Comparison of ENCODE assay signal across 8 cellular contexts in the genomic region with DNA sequence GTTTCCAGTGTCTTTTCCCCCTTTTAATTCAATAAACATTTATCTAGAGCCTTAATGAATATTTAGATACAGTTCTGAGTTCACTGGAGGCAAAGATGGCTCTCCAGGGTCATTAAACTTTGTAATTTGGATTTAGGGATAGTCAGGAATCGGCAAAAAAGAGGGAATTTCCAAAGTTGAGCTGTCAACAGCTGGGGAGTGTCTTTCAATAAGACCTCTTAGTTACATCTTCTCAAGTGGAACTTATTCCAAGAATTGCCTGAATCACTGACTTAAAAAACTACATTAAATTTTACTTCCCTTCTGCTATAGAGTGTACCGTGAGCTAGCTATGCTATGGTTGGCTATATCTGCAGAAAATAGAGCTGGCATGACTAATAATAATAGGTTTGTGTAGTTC. TPM values are rescaled to one million over a fixed set of nuclear protein-coding genes. Genes with fewer than 3 reads are reported as not detected.
DNase-seq lines count a peak whose midpoint lies in the region; ATAC-seq and TF ChIP-seq lines count a peak whose summit lies in the region.

No MANE protein-coding gene starts in this region.

- no peaks in the 10 kb centered on the region for H3K27me3 Mint-ChIP-seq in T-helper 17 cell

- H3K36me3 Mint-ChIP-seq in T-helper 17 cell (ENCODE audit: low read depth): no peaks in the 10 kb centered on the region

- H3K36me3 ChIP-seq in H7 (replicated peaks; ENCODE audit: control insufficient read depth, insufficient read depth, low read length) (no peaks in the 10 kb centered on the region), skeletal muscle tissue (ENCODE audit: control insufficient read depth in 3 of 3, insufficient read depth in 3 of 3, low read length in 3 of 3) (no peaks in the 10 kb centered on the region)

- H3K4me3 Mint-ChIP-seq in T-helper 17 cell: peak overlapping the region; percentile 96

- no peak for DNase-seq in H7
- no peak for DNase-seq in T-helper 17 cell
- peak in 1 of 2 donors; percentile 22 for DNase-seq in foreskin fibroblast
- DNase-seq in NCI-H524 treated with DMSO at 0.1 percent for 48 hours (lab: John Stamatoyannopoulos, UW): no peak
- DNase-seq in globus pallidus (ENCODE audit: low spot score): no peak

- peak overlapping the region; percentile 85 to 89 (median 85) for H3K9ac ChIP-seq in skeletal muscle tissue (ENCODE audit: low read depth in 1 of 3, low read length in 3 of 3)

- no peaks in the 10 kb centered on the region for H3K9me3 ChIP-seq in T-helper 17 cell (ENCODE audit: control insufficient read depth, low read length, poor library complexity, severe bottlenecking)
- H3K9me3 ChIP-seq in skeletal muscle tissue (ENCODE audit: control insufficient read depth in 3 of 3, low read length in 3 of 3): no peaks in the 10 kb centered on the region

- no peak for TF ChIP-seq CTCF in foreskin fibroblast (IDR thresholded peaks at IDR 0.05; ENCODE audit: low read depth, low read length)

- H3K4me3 ChIP-seq in H7 (ENCODE audit: insufficient read depth, low read depth, low read length) (peak overlapping the region; percentile 90), foreskin fibroblast (ENCODE audit: low read depth in 1 of 2, low read length in 2 of 2) (peak overlapping the region; percentile 90 to 96), skeletal muscle tissue (ENCODE audit: low read length in 3 of 3) (peak overlapping the region; percentile 85 to 91 (median 87))

- H3K27me3 ChIP-seq in H7 (ENCODE audit: control insufficient read depth, insufficient read depth, low read length): peaks cover 5% of the 10 kb centered on the region; the same call in 1 of the 2 replicates
- no peaks in the 10 kb centered on the region for H3K27me3 ChIP-seq in skeletal muscle tissue (ENCODE audit: control insufficient read depth in 3 of 3, insufficient read depth in 3 of 3, low read length in 3 of 3)

- H3K27ac Mint-ChIP-seq in T-helper 17 cell: peak overlapping the region; percentile 94

- peak overlapping the region; percentile 84 for H3K27ac ChIP-seq in skeletal muscle tissue (ENCODE audit: low read depth, low read length)

- ATAC-seq in T-helper 17 cell (no peak), HG03571 (IDR thresholded peaks at IDR 0.05; ENCODE audit: unreplicated experiment) (no peak), HG02642 (IDR thresholded peaks at IDR 0.05; ENCODE audit: poor library complexity, unreplicated experiment) (no peak)

- peaks cover 36% of the 10 kb centered on the region for H3K4me1 Mint-ChIP-seq in T-helper 17 cell

- H3K4me1 ChIP-seq in skeletal muscle tissue (ENCODE audit: control insufficient read depth in 3 of 3, insufficient read depth in 3 of 3, low read length in 3 of 3): peaks cover 17 to 20% (median 20%) of the 10 kb centered on the region in 3 donors

RNA-seq across cellular contexts. Expression of gene LRCH1, which starts 2.0 kb away (rescaled TPM):
- 3.2 and 6.2 TPM in 2 replicates for total RNA-seq in H7 (2014; rRNA removed; shearing (Covaris generic))
- total RNA-seq in T-helper 17 cell (10 to 100 TPM; 18.5 to 19.0 TPM), skeletal muscle tissue (17.7 TPM)
